ENCODE assay signal across 31 cellular contexts in the genomic region with DNA sequence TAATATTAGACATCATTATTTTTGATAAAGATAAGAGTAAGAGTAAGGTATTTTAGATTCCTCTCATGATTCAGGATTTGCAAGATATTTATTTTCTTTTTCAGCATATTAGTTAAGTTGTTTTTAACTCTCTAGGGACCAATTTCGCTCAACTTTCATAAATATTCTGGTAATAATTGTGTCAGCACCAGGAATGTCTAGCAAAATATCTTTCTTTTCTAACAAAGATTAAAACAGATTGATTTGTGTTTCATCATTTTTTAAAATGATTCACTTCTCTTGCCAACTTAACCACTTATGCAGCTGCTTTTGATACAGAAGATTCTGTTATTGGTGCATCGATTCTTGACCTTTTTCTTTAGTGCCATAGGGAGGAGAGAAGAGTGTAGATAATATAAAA.
"Had no signal": no experiment of that assay in that cellular context is flagged by ENCODE, and none has a peak within 500 bp of the region (broad histone marks: within the 10 kb centered on the region; RNA-seq: fewer than 3 reads in every experiment).

No MANE protein-coding gene starts in this region.

- H3K9me3 ChIP-seq: gastroesophageal sphincter had no signal

- H3K27ac Mint-ChIP-seq: activated B cell treated with CpG ODN at 0.5 μM for 24 hours; activated CD8-positive, alpha-beta T cell treated with anti-CD3 and anti-CD28 coated beads for 36 hours; activated naive CD8-positive, alpha-beta T cell; activated T-helper 17 cell treated with anti-CD3 and anti-CD28 coated beads, Interleukin-2, amount 50 U/mL, for 72 hours; dendritic cell treated with granulocyte-macrophage colony-stimulating factor and Interleukin-4, amounts not matched to agents 40 ng/mL and 50 ng/mL, for 4 days; endodermal cell; T-helper 17 cell; T-helper 2 cell treated with Interferon-gamma antibody and Interleukin-4, amounts not matched to agents 5 μg/mL and 100 μg/mL, for 36 hours had no signal

- H3K36me3 ChIP-seq: brain microvascular endothelial cell, gastroesophageal sphincter, WERI-Rb-1 had no signal

- H3K27ac ChIP-seq: brain microvascular endothelial cell, coronary artery, dorsolateral prefrontal cortex, gastroesophageal sphincter, WERI-Rb-1 had no signal

- H3K9me3 Mint-ChIP-seq: activated B cell treated with CpG ODN at 0.5 μM for 24 hours; activated CD8-positive, alpha-beta T cell treated with anti-CD3 and anti-CD28 coated beads for 36 hours; activated T-cell treated with anti-CD3 and anti-CD28 coated beads, Interleukin-2, amount 50 U/mL, for 4 hours; activated T-helper 17 cell treated with anti-CD3 and anti-CD28 coated beads, Interleukin-2, amount 50 U/mL, for 72 hours; T-helper 2 cell treated with Interferon-gamma antibody and Interleukin-4, amounts not matched to agents 5 μg/mL and 100 μg/mL, for 36 hours had no signal

- H3K36me3 Mint-ChIP-seq: activated naive CD8-positive, alpha-beta T cell had no signal

- DNase-seq: activated B cell treated with CpG ODN at 0.5 μM for 24 hours; activated CD4-positive, alpha-beta T cell treated with anti-CD3 and anti-CD28 coated beads for 48 hours; activated CD4-positive, alpha-beta T cell treated with anti-CD3 and anti-CD28 coated beads, Interleukin-2, amount 50 U/mL, for 1 hour; activated CD4-positive, alpha-beta T cell treated with anti-CD3 and anti-CD28 coated beads, Interleukin-2, amount 50 U/mL, for 48 hours; activated CD8-positive, alpha-beta memory T cell treated with anti-CD3 and anti-CD28 coated beads for 24 hours; activated CD8-positive, alpha-beta T cell treated with anti-CD3 and anti-CD28 coated beads for 36 hours; activated effector memory CD4-positive, alpha-beta T cell treated with Interleukin-2 at 50 U/mL for 16 hours; activated gamma-delta T cell treated with Interleukin-2 at 50 U/mL for 16 hours; activated naive CD4-positive, alpha-beta T cell treated with anti-CD3 and anti-CD28 coated beads, Interleukin-2, amount 50 U/mL, for 16 hours; activated naive CD4-positive, alpha-beta T cell treated with Interleukin-2 at 50 U/mL for 16 hours; activated T-cell treated with anti-CD3 and anti-CD28 coated beads, Interleukin-2, amount 50 U/mL, for 4 hours; amniotic stem cell; anterior cingulate cortex; brain microvascular endothelial cell; dorsolateral prefrontal cortex; effector memory CD4-positive, alpha-beta T cell; endodermal cell; foreskin melanocyte; T-helper 1 cell; T-helper 17 cell; T1000; WERI-Rb-1 had no signal

- H3K27me3 Mint-ChIP-seq: activated B cell treated with CpG ODN at 0.5 μM for 24 hours; activated CD8-positive, alpha-beta T cell treated with anti-CD3 and anti-CD28 coated beads for 36 hours; activated T-helper 17 cell treated with anti-CD3 and anti-CD28 coated beads, Interleukin-2, amount 50 U/mL, for 72 hours; central memory CD8-positive, alpha-beta T cell; dendritic cell treated with granulocyte-macrophage colony-stimulating factor and Interleukin-4, amounts not matched to agents 40 ng/mL and 50 ng/mL, for 4 days; T-helper 17 cell had no signal

- H3K4me3 Mint-ChIP-seq: activated B cell treated with CpG ODN at 0.5 μM for 24 hours; activated CD8-positive, alpha-beta T cell treated with anti-CD3 and anti-CD28 coated beads for 36 hours; activated naive CD8-positive, alpha-beta T cell; activated T-cell treated with anti-CD3 and anti-CD28 coated beads, Interleukin-2, amount 50 U/mL, for 4 hours; activated T-helper 17 cell treated with anti-CD3 and anti-CD28 coated beads, Interleukin-2, amount 50 U/mL, for 72 hours; central memory CD8-positive, alpha-beta T cell; dendritic cell treated with granulocyte-macrophage colony-stimulating factor and Interleukin-4, amounts not matched to agents 40 ng/mL and 50 ng/mL, for 4 days; endodermal cell; T-helper 17 cell; T-helper 2 cell treated with Interferon-gamma antibody and Interleukin-4, amounts not matched to agents 5 μg/mL and 100 μg/mL, for 36 hours had no signal

- H3K4me1 Mint-ChIP-seq: activated B cell treated with CpG ODN at 0.5 μM for 24 hours; activated T-helper 17 cell treated with anti-CD3 and anti-CD28 coated beads, Interleukin-2, amount 50 U/mL, for 72 hours; central memory CD8-positive, alpha-beta T cell; endodermal cell; T-helper 17 cell had no signal

- H3K4me1 ChIP-seq: gastroesophageal sphincter had no signal

- H3K4me3 ChIP-seq: coronary artery, dorsolateral prefrontal cortex, gastroesophageal sphincter had no signal

- ATAC-seq: activated CD4-positive, CD25-positive, alpha-beta regulatory T cell treated with anti-CD3 and anti-CD28 coated beads, Interleukin-2, amount 50 U/mL, for 24 hours; activated CD8-positive, alpha-beta T cell treated with anti-CD3 and anti-CD28 coated beads for 36 hours; activated T-cell treated with anti-CD3 and anti-CD28 coated beads, Interleukin-2, amount 50 U/mL, for 4 hours; activated T-helper 17 cell treated with anti-CD3 and anti-CD28 coated beads, Interleukin-2, amount 50 U/mL, for 72 hours; esophagus mucosa; gastroesophageal sphincter; T-helper 17 cell had no signal

- H3K27me3 ChIP-seq: brain microvascular endothelial cell, dorsolateral prefrontal cortex, gastroesophageal sphincter had no signal
